Comparison of ENCODE assay signal across 5 cellular contexts in genomic region chr22:33996824-33997223, GRCh38.
"Had no signal": no experiment of that assay in that cellular context is flagged by ENCODE, and none has a peak within 500 bp of the region (broad histone marks: within the 10 kb centered on the region; RNA-seq: fewer than 3 reads in every experiment).

No MANE protein-coding gene starts in this region.

- H3K27ac ChIP-seq: HL-60 had no signal

- DNase-seq: IMR-90, KBM-7 had no signal

- H3K4me3 ChIP-seq: K562 had no signal

- FAIRE-seq: HTR-8/SVneo, K562 had no signal

- ATAC-seq: K562 had no signal
